Comparison of ENCODE assay signal across 27 cellular contexts in genomic region chr4:26355392-26356052, GRCh38. TPM values are rescaled to one million over a fixed set of nuclear protein-coding genes. Genes with fewer than 3 reads are reported as not detected.
DNase-seq lines count a peak whose midpoint lies in the region; ATAC-seq and TF ChIP-seq lines count a peak whose summit lies in the region.
"Had no signal": no experiment of that assay in that cellular context is flagged by ENCODE, and none has a peak within 500 bp of the region (broad histone marks: within the 10 kb centered on the region; RNA-seq: fewer than 3 reads in every experiment).

No MANE protein-coding gene starts in this region.

- H3K36me3 ChIP-seq in SK-N-SH (replicated peaks in 1 of 2; ENCODE audit: control insufficient read depth in 1 of 2, insufficient read depth in 2 of 2, low read length in 1 of 2) = no peaks in the 10 kb centered on the region
- no peaks in the 10 kb centered on the region for H3K36me3 ChIP-seq in HEK293 (ENCODE audit: control insufficient read depth in 2 of 2, insufficient read depth in 1 of 2, low read length in 2 of 2)
- no peaks in the 10 kb centered on the region for H3K36me3 ChIP-seq in spleen
- H3K36me3 ChIP-seq: sigmoid colon, thyroid gland had no signal

- H3K9me3 ChIP-seq in SK-N-SH = no peaks in the 10 kb centered on the region
- no peaks in the 10 kb centered on the region for H3K9me3 ChIP-seq in HEK293 (ENCODE audit: control insufficient read depth, insufficient read depth, low read depth, low read length)
- no peaks in the 10 kb centered on the region for H3K9me3 ChIP-seq in spleen
- H3K9me3 ChIP-seq: body of pancreas, sigmoid colon, thyroid gland had no signal

- H3K4me2 ChIP-seq in SK-N-SH = no peak overlapping the region

- WGBS in SK-N-SH (ENCODE audit: low lambda C conversion rate) = 92% methylated on average over 1 of the region's 1 CpG
- WGBS in spleen, 5 donors = 67 to 89% (median 81%) methylated on average over 1 of the region's 1 CpG

- no peak for DNase-seq in SK-N-SH
- no peak for DNase-seq in WTC11 (ENCODE audit: low spot score)
- DNase-seq in spleen = no peak
- DNase-seq in HuH-7 (ENCODE audit: low spot score) = no peak
- DNase-seq in activated CD4-positive, alpha-beta memory T cell treated with anti-CD3 and anti-CD28 coated beads, Interleukin-2, amount 10 ng/mL, durations not matched to agents 7 days and 5 days = no peak
- DNase-seq: activated CD4-positive, alpha-beta T cell treated with anti-CD3 and anti-CD28 coated beads for 48 hours; activated CD8-positive, alpha-beta memory T cell treated with anti-CD3 and anti-CD28 coated beads, Interleukin-2, amount 50 U/mL, for 48 hours; activated effector memory CD4-positive, alpha-beta T cell treated with Interleukin-2 at 50 U/mL for 16 hours; DMS79; left colon; NCI-H1694 treated with DMSO at 0.1 percent for 48 hours; NCI-H2171 treated with DMSO at 0.1 percent for 48 hours; NCI-H526; sigmoid colon; stimulated activated CD4-positive, alpha-beta T cell treated with anti-CD3 and anti-CD28 coated beads, Interleukin-15, amount 100 ng/mL, for 24 hours; stimulated activated naive CD8-positive, alpha-beta T cell treated with anti-CD3 and anti-CD28 coated beads, Interleukin-15, Interleukin-2, amounts not matched to agents 100 U/mL and 50 U/mL, for 24 hours had no signal

- H4K20me1 ChIP-seq in SK-N-SH (ENCODE audit: insufficient read depth) = peaks cover 11% of the 10 kb centered on the region

- H3K79me2 ChIP-seq in SK-N-SH (ENCODE audit: insufficient read depth) = peaks cover 87% of the 10 kb centered on the region

- no peak overlapping the region for H3K27ac Mint-ChIP-seq in WTC11
- no peak overlapping the region for H3K27ac Mint-ChIP-seq in activated CD4-positive, alpha-beta memory T cell treated with anti-CD3 and anti-CD28 coated beads, Interleukin-2, amount 10 ng/mL, durations not matched to agents 7 days and 5 days
- H3K27ac Mint-ChIP-seq: progenitor cell of endocrine pancreas had no signal

- peaks cover 3% of the 10 kb centered on the region for H3F3A ChIP-seq in SK-N-SH (replicated peaks; ENCODE audit: insufficient read depth)

- no peaks in the 10 kb centered on the region for H3K27me3 Mint-ChIP-seq in WTC11 (ENCODE audit: low read depth)
- no peaks in the 10 kb centered on the region for H3K27me3 Mint-ChIP-seq in activated CD4-positive, alpha-beta memory T cell treated with anti-CD3 and anti-CD28 coated beads, Interleukin-2, amount 10 ng/mL, durations not matched to agents 7 days and 5 days
- H3K27me3 Mint-ChIP-seq: progenitor cell of endocrine pancreas had no signal

- no peak overlapping the region for H3K4me3 Mint-ChIP-seq in WTC11
- no peak overlapping the region for H3K4me3 Mint-ChIP-seq in activated CD4-positive, alpha-beta memory T cell treated with anti-CD3 and anti-CD28 coated beads, Interleukin-2, amount 10 ng/mL, durations not matched to agents 7 days and 5 days

- TF ChIP-seq CTCF in SK-N-SH (IDR thresholded peaks at IDR 0.05) (no peak), HEK293 (tag by site-specific recombination; IDR thresholded peaks at IDR 0.05) (no peak), WTC11 (IDR thresholded peaks at IDR 0.05) (no peak), spleen (IDR thresholded peaks at IDR 0.05 in 8 of 11, conservative IDR thresholded peaks at IDR 0.05 in 3 of 11) (no peak)

- H3K4me3 ChIP-seq in SK-N-SH (ENCODE audit: low read depth in 2 of 2, low read length in 1 of 2) (no peak overlapping the region), HEK293 (ENCODE audit: low read depth, low read length) (no peak overlapping the region), spleen (peak overlapping the region in 1 of 8 donors; percentile 17)
- H3K4me3 ChIP-seq: body of pancreas, K562, sigmoid colon, SK-N-MC, thyroid gland had no signal

- H3K9ac ChIP-seq in SK-N-SH = no peak overlapping the region

- H3K4me1 ChIP-seq in SK-N-SH (ENCODE audit: control insufficient read depth in 1 of 2, insufficient read depth in 2 of 2, low read depth in 1 of 2, low read length in 1 of 2) = peaks cover 0 to 3% of the 10 kb centered on the region in 2 experiments; a peak in 1 of 4 replicates
- H3K4me1 ChIP-seq in HEK293 (ENCODE audit: control insufficient read depth, insufficient read depth, low read length) = 0 out of 2 replicates have a peak, but pooled peaks cover 2% of the 10 kb centered on the region
- peaks cover 11 to 74% (median 34%) of the 10 kb centered on the region in 6 donors for H3K4me1 ChIP-seq in spleen

- no peaks in the 10 kb centered on the region for H3K27me3 ChIP-seq in SK-N-SH (ENCODE audit: insufficient read depth)
- no peaks in the 10 kb centered on the region for H3K27me3 ChIP-seq in spleen (replicated peaks in 1 of 7)
- H3K27me3 ChIP-seq: body of pancreas, sigmoid colon, thyroid gland had no signal

- no peaks in the 10 kb centered on the region for H3K9me3 Mint-ChIP-seq in WTC11
- no peaks in the 10 kb centered on the region for H3K9me3 Mint-ChIP-seq in activated CD4-positive, alpha-beta memory T cell treated with anti-CD3 and anti-CD28 coated beads, Interleukin-2, amount 10 ng/mL, durations not matched to agents 7 days and 5 days

- H3K4me1 Mint-ChIP-seq in WTC11 = peaks cover 39% of the 10 kb centered on the region
- H3K4me1 Mint-ChIP-seq in activated CD4-positive, alpha-beta memory T cell treated with anti-CD3 and anti-CD28 coated beads, Interleukin-2, amount 10 ng/mL, durations not matched to agents 7 days and 5 days = peaks cover 29% of the 10 kb centered on the region

- TF ChIP-seq EP300 in SK-N-SH (IDR thresholded peaks at IDR 0.05; ENCODE audit: borderline replicate concordance in 1 of 2, low read depth in 1 of 2, low read length in 1 of 2) = no peak

- no peak for TF ChIP-seq POLR2A in spleen (IDR thresholded peaks at IDR 0.05)

- POLR2A ChIA-PET in SK-N-SH (lab: Yijun Ruan, JAX) = no interaction called here
- POLR2A ChIA-PET in HEK293 (lab: Yijun Ruan, JAX) = no interaction called here
- POLR2A ChIA-PET in WTC11 (lab: Charles Lee) = no interaction called here
- POLR2A ChIA-PET in activated CD4-positive, alpha-beta memory T cell treated with anti-CD3 and anti-CD28 coated beads, Interleukin-2, amount 10 ng/mL, durations not matched to agents 7 days and 5 days (lab: Charles Lee) = interaction anchor here (1.4 kb wide), 1 partner anchor 15 kb away, joined by 4 read pairs; no protein-coding TSS in a partner anchor

- no peaks in the 10 kb centered on the region for H3K36me3 Mint-ChIP-seq in WTC11
- peaks cover 3% of the 10 kb centered on the region for H3K36me3 Mint-ChIP-seq in activated CD4-positive, alpha-beta memory T cell treated with anti-CD3 and anti-CD28 coated beads, Interleukin-2, amount 10 ng/mL, durations not matched to agents 7 days and 5 days (ENCODE audit: low read depth)

- intact Hi-C loops in spleen (cut with DNase I; ENCODE audit: low total_unique reads) = no loop called here

- no peak overlapping the region for H2AFZ ChIP-seq in SK-N-SH (ENCODE audit: low read depth)

- CTCF ChIA-PET in SK-N-SH (lab: Yijun Ruan, JAX) (interaction anchor here (0.9 to 1.0 kb wide), 2 partner anchors 25 to 363 kb away, joined by 3 to 4 read pairs; no protein-coding TSS in a partner anchor), HEK293 (lab: Yijun Ruan, JAX) (interaction anchor here (0.6 to 1.5 kb wide), 3 partner anchors 13 to 654 kb away, joined by 3 to 8 read pairs (median 3); no protein-coding TSS in a partner anchor), WTC11 (lab: Charles Lee) (interaction anchor here (0.9 to 1.6 kb wide), 4 partner anchors 10 to 287 kb away, joined by 3 to 10 read pairs (median 4); no protein-coding TSS in a partner anchor)
- CTCF ChIA-PET in activated CD4-positive, alpha-beta memory T cell treated with anti-CD3 and anti-CD28 coated beads, Interleukin-2, amount 10 ng/mL, durations not matched to agents 7 days and 5 days (lab: Charles Lee) = interaction anchor here (1.6 kb wide), 1 partner anchor 26 kb away, joined by 6 read pairs; no protein-coding TSS in a partner anchor

- peak; percentile 52 for ATAC-seq in SK-N-SH treated with all-trans-retinoic acid at 6 μM for 48 hours
- no peak for ATAC-seq in WTC11
- ATAC-seq in GM21360 (IDR thresholded peaks at IDR 0.05; ENCODE audit: unreplicated experiment) = no peak
- ATAC-seq: left colon; stimulated activated naive CD8-positive, alpha-beta T cell treated with anti-CD3 and anti-CD28 coated beads, Interleukin-15, Interleukin-2, amounts not matched to agents 100 U/mL and 50 U/mL, for 24 hours had no signal

- no peak for TF ChIP-seq RAD21 in SK-N-SH (IDR thresholded peaks at IDR 0.05; ENCODE audit: low read length)

- H3K9me2 ChIP-seq in SK-N-SH = no peaks in the 10 kb centered on the region

- H3K27ac ChIP-seq in SK-N-SH (ENCODE audit: low read depth in 2 of 2, low read length in 1 of 2) (no peak overlapping the region), HEK293 (ENCODE audit: extremely low read depth, low read depth, low read length) (no peak overlapping the region), spleen (peak overlapping the region in 6 of 8 donors; percentile 2 to 79 (median 60))
- H3K27ac ChIP-seq: 22Rv1, epithelial cell of prostate, RWPE1, sigmoid colon, SK-N-MC, thyroid gland had no signal

TF ChIP-seq in SK-N-SH treated with all-trans-retinoic acid at 6 μM for 48 hours, 23 proteins besides CTCF, POLR2A, EP300 and RAD21 (continues in another document):
- no peak for TF ChIP-seq TOX (CRISPR knock-in tag; IDR thresholded peaks at IDR 0.05; ENCODE audit: borderline replicate concordance)
- no peak for TF ChIP-seq ZFP30 (CRISPR knock-in tag; IDR thresholded peaks at IDR 0.05)

TF ChIP-seq in HEK293, 187 proteins besides CTCF, POLR2A, EP300 and RAD21 (continues in another document):
- TF ChIP-seq ZNF354C (tag by site-specific recombination; IDR thresholded peaks at IDR 0.05; ENCODE audit: borderline replicate concordance, low read depth) (no peak), MZF1 (tag by site-specific recombination; IDR thresholded peaks at IDR 0.05; ENCODE audit: borderline replicate concordance) (peak; percentile 91; the same call in 1 of the 2 replicates), ZNF335 (tag by site-specific recombination; conservative IDR thresholded peaks at IDR 0.05) (no peak), ZNF214 (tag by site-specific recombination; IDR thresholded peaks at IDR 0.05; ENCODE audit: borderline replicate concordance) (no peak)

TF ChIP-seq in WTC11, 78 proteins besides CTCF, POLR2A, EP300 and RAD21:
- TF ChIP-seq ZNF121 (CRISPR knock-in tag; IDR thresholded peaks at IDR 0.05) (peak; percentile 81; the same call in 1 of the 2 replicates), ZNF232 (CRISPR knock-in tag; IDR thresholded peaks at IDR 0.05) (no peak)

RNA-seq across cellular contexts. Expression of gene RBPJ, which starts 34.7 kb away (rescaled TPM):
- polyA plus RNA-seq in SK-N-SH (2012; rRNA removed) (13.8 and 16.4 TPM in 2 replicates), spleen (10 to 100 TPM; 18.4 to 28.7 (median 28.6) TPM)
- 14.2 and 16.3 TPM in 2 replicates for polyA plus RNA-seq in SK-N-SH (2012; cell fraction: cytosol; rRNA removed)
- 29.8 and 46.5 TPM in 2 replicates for polyA plus RNA-seq in SK-N-SH (2012; cell fraction: nucleus; rRNA removed)
- total RNA-seq in WTC11 (2021) (163 to 167 TPM (median 163 TPM) in 3 replicates), spleen (10 to 100 TPM; 68.2 to 91.9 (median 81.6) TPM)
- 100 to 1,000 TPM; 137 to 144 TPM for total RNA-seq in activated CD4-positive, alpha-beta memory T cell treated with anti-CD3 and anti-CD28 coated beads, Interleukin-2, amount 10 ng/mL, durations not matched to agents 7 days and 5 days

Comparison
In these comparisons a context has a peak if more than half of its experiments do, and no peak if none do; other contexts are left out.
1. H3K27ac ChIP-seq: peak in spleen (6 of 8); none in SK-N-SH (0 of 2) and HEK293 (single experiment).